In the genomic region with DNA sequence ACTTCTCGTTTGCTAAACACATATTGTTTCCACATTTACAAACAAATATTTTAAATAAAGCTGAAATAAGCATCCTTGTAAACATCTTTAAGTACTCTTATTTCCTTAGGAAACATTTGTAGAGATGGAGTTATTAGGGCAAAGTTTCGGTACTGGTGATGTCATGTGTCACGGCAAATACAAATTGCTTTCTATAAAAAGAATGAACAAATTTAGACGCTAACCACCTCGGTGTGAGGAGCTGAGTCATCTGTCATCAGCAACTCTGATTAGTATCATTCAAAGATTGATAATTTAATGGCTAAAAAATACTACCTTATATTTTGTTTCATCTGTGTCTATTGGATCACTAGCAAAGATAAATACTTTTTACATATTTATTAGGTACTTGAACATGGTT, we compare ENCODE assay signal across 36 cellular contexts.
"Had no signal": no experiment of that assay in that cellular context is flagged by ENCODE, and none has a peak within 500 bp of the region (broad histone marks: within the 10 kb centered on the region; RNA-seq: fewer than 3 reads in every experiment).

No MANE protein-coding gene starts in this region.

- H3K27ac ChIP-seq: ascending aorta, breast epithelium, cardiac muscle cell, epithelial cell of prostate, esophagus squamous epithelium, heart left ventricle, WERI-Rb-1 had no signal

- H3K9me3 Mint-ChIP-seq: activated T-helper 1 cell treated with anti-CD3 and anti-CD28 coated beads, Interleukin-12 subunit alpha, Interleukin-12 subunit beta, Interleukin-2, Interleukin-4 antibody, amounts not matched to agents 30 ng/mL and 10 ng/mL and 1 ng/mL, durations not matched to agents 14 hours and 24 hours and 36 hours; activated T-helper 2 cell treated with anti-CD3 and anti-CD28 coated beads, Interferon-gamma antibody, Interleukin-2, Interleukin-4, amounts not matched to agents 10 μg/mL and 5 μg/mL and 100 μg/mL, durations not matched to agents 14 hours and 24 hours and 36 hours; T-helper 2 cell treated with Interferon-gamma antibody and Interleukin-4, amounts not matched to agents 5 μg/mL and 100 μg/mL, for 36 hours had no signal

- H3K4me3 Mint-ChIP-seq: activated B cell treated with CpG ODN at 0.5 μM for 24 hours; activated CD8-positive, alpha-beta memory T cell treated with anti-CD3 and anti-CD28 coated beads, Interleukin-2, amount 10 ng/mL, durations not matched to agents 7 days and 5 days; activated CD8-positive, alpha-beta T cell treated with anti-CD3 and anti-CD28 coated beads for 36 hours; activated naive CD4-positive, alpha-beta T cell treated with anti-CD3 and anti-CD28 coated beads, Interleukin-2, amount 10 ng/mL, durations not matched to agents 7 days and 5 days; activated naive CD8-positive, alpha-beta T cell treated with anti-CD3 and anti-CD28 coated beads, Interleukin-2, amount 10 ng/mL, durations not matched to agents 7 days and 5 days; activated T-helper 1 cell treated with anti-CD3 and anti-CD28 coated beads, Interleukin-12 subunit alpha, Interleukin-12 subunit beta, Interleukin-2, Interleukin-4 antibody, amounts not matched to agents 30 ng/mL and 10 ng/mL and 1 ng/mL, durations not matched to agents 14 hours and 24 hours and 36 hours; brain; T-helper 17 cell; T-helper 2 cell treated with Interferon-gamma antibody and Interleukin-4, amounts not matched to agents 5 μg/mL and 100 μg/mL, for 36 hours had no signal

- H3K9me3 ChIP-seq: ascending aorta, breast epithelium, esophagus squamous epithelium, heart left ventricle had no signal

- H3K4me1 Mint-ChIP-seq: activated B cell treated with CpG ODN at 0.5 μM for 24 hours, brain had no signal

- H3K27ac Mint-ChIP-seq: activated B cell treated with CpG ODN at 0.5 μM for 24 hours; activated CD8-positive, alpha-beta memory T cell treated with anti-CD3 and anti-CD28 coated beads, Interleukin-2, amount 10 ng/mL, durations not matched to agents 7 days and 5 days; activated CD8-positive, alpha-beta T cell treated with anti-CD3 and anti-CD28 coated beads for 36 hours; activated naive CD4-positive, alpha-beta T cell treated with anti-CD3 and anti-CD28 coated beads, Interleukin-2, amount 10 ng/mL, durations not matched to agents 7 days and 5 days; activated naive CD4-positive, alpha-beta T cell treated with anti-CD3 and anti-CD28 coated beads, Interleukin-2, amount 50 U/mL, for 72 hours; activated naive CD8-positive, alpha-beta T cell treated with anti-CD3 and anti-CD28 coated beads, Interleukin-2, amount 10 ng/mL, durations not matched to agents 7 days and 5 days; activated T-helper 1 cell treated with anti-CD3 and anti-CD28 coated beads, Interleukin-12 subunit alpha, Interleukin-12 subunit beta, Interleukin-2, Interleukin-4 antibody, amounts not matched to agents 30 ng/mL and 10 ng/mL and 1 ng/mL, durations not matched to agents 14 hours and 24 hours and 36 hours; activated T-helper 2 cell treated with anti-CD3 and anti-CD28 coated beads, Interferon-gamma antibody, Interleukin-2, Interleukin-4, amounts not matched to agents 10 μg/mL and 5 μg/mL and 100 μg/mL, durations not matched to agents 14 hours and 24 hours and 36 hours; brain; T-helper 17 cell; T-helper 2 cell treated with Interferon-gamma antibody and Interleukin-4, amounts not matched to agents 5 μg/mL and 100 μg/mL, for 36 hours had no signal

- ATAC-seq: activated CD4-positive, CD25-positive, alpha-beta regulatory T cell treated with anti-CD3 and anti-CD28 coated beads, Interleukin-2, amount 50 U/mL, for 24 hours; activated CD8-positive, alpha-beta memory T cell treated with anti-CD3 and anti-CD28 coated beads, Interleukin-2, amount 10 ng/mL, durations not matched to agents 7 days and 5 days; activated CD8-positive, alpha-beta T cell treated with anti-CD3 and anti-CD28 coated beads for 36 hours; activated naive CD4-positive, alpha-beta T cell treated with anti-CD3 and anti-CD28 coated beads, Interleukin-2, amount 50 U/mL, for 72 hours; heart left ventricle; T-helper 17 cell had no signal

- H3K27me3 Mint-ChIP-seq: activated B cell treated with CpG ODN at 0.5 μM for 24 hours; activated CD8-positive, alpha-beta memory T cell treated with anti-CD3 and anti-CD28 coated beads, Interleukin-2, amount 10 ng/mL, durations not matched to agents 7 days and 5 days; activated CD8-positive, alpha-beta T cell treated with anti-CD3 and anti-CD28 coated beads for 36 hours; activated naive CD4-positive, alpha-beta T cell treated with anti-CD3 and anti-CD28 coated beads, Interleukin-2, amount 10 ng/mL, durations not matched to agents 7 days and 5 days; activated naive CD8-positive, alpha-beta T cell treated with anti-CD3 and anti-CD28 coated beads, Interleukin-2, amount 10 ng/mL, durations not matched to agents 7 days and 5 days; T-helper 17 cell had no signal

- H3K4me1 ChIP-seq: ascending aorta, breast epithelium, heart left ventricle had no signal

- H3K4me3 ChIP-seq: ascending aorta, breast epithelium, cardiac muscle cell, esophagus squamous epithelium, heart left ventricle had no signal

- H3K36me3 Mint-ChIP-seq: activated naive CD4-positive, alpha-beta T cell treated with anti-CD3 and anti-CD28 coated beads, Interleukin-2, amount 50 U/mL, for 72 hours; brain had no signal

- H3K27me3 ChIP-seq: ascending aorta, breast epithelium, cardiac muscle cell, esophagus squamous epithelium had no signal

- DNase-seq: activated B cell treated with CpG ODN at 0.5 μM for 24 hours; activated CD4-positive, alpha-beta T cell treated with anti-CD3 and anti-CD28 coated beads for 48 hours; activated CD4-positive, alpha-beta T cell treated with anti-CD3 and anti-CD28 coated beads, Interleukin-2, amount 50 U/mL, for 1 hour; activated CD4-positive, alpha-beta T cell treated with anti-CD3 and anti-CD28 coated beads, Interleukin-2, amount 50 U/mL, for 48 hours; activated CD8-positive, alpha-beta memory T cell treated with anti-CD3 and anti-CD28 coated beads, Interleukin-2, amount 10 ng/mL, durations not matched to agents 7 days and 5 days; activated CD8-positive, alpha-beta memory T cell treated with anti-CD3 and anti-CD28 coated beads, Interleukin-2, amount 50 U/mL, for 4 hours; activated CD8-positive, alpha-beta T cell treated with anti-CD3 and anti-CD28 coated beads for 36 hours; activated gamma-delta T cell; activated naive CD4-positive, alpha-beta T cell; activated naive CD4-positive, alpha-beta T cell treated with anti-CD3 and anti-CD28 coated beads, Interleukin-2, amount 10 ng/mL, durations not matched to agents 7 days and 5 days; activated naive CD8-positive, alpha-beta T cell treated with anti-CD3 and anti-CD28 coated beads, Interleukin-2, amount 10 ng/mL, durations not matched to agents 7 days and 5 days; activated T-cell treated with anti-CD3 and anti-CD28 coated beads, Interleukin-2, amount 50 U/mL, for 1 hour; activated T-cell treated with anti-CD3 and anti-CD28 coated beads, Interleukin-2, amount 50 U/mL, for 48 hours; central memory CD4-positive, alpha-beta T cell; cortex of kidney; dermis blood vessel endothelial cell; effector CD8-positive, alpha-beta T cell; esophagus squamous epithelium; foreskin fibroblast; heart left ventricle; T-helper 1 cell; T-helper 17 cell; T1000; WERI-Rb-1 had no signal

- H3K36me3 ChIP-seq: ascending aorta, breast epithelium, cardiac muscle cell, esophagus squamous epithelium, heart left ventricle, WERI-Rb-1 had no signal

- FAIRE-seq: endometrium, endothelial cell of umbilical vein had no signal
